8 cellular contexts compared by ENCODE assay signal in the genomic region with DNA sequence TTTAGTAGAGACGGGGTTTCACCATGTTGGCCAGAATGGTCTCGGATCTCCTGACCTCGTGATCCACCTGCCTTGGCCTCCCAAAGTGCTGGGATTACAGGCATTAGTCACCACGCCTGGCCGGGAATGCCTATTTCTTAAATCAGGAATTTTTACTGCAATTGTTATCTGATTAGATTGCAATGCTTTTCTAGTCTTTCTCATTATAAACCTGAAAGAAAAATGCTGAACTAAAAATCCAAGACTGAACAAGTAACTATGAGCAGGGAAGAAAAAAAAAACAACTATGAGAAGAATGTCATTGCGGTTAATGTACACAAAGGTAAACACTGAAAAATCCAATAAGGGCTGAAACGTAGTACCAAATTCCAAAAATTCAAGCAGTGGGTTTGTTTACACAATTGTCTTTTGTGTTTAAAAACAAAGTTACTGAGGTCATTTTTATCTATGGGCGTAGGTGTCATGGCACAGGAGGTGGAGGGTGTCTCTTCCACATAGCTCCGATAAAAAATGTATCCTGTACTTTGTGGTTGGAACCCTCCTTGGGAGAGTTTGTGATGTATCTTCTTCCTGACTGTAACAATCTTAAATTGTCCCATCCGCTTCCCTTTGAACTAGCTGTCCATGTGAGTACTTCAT. TPM values are rescaled to one million over a fixed set of nuclear protein-coding genes. Genes with fewer than 3 reads are reported as not detected.
DNase-seq lines count a peak whose midpoint lies in the region; ATAC-seq and TF ChIP-seq lines count a peak whose summit lies in the region.

No MANE protein-coding gene starts in this region.

- intact Hi-C loops in PC-3 (cut with micrococcal nuclease): loop anchor here (1.0 kb wide), 1 partner anchor 11 kb away; the partner anchor contains the start of gene TMEM156

- 0 out of 2 replicates have a peak, but pooled peaks cover 4% of the 10 kb centered on the region for H4K20me1 ChIP-seq in PC-3 (ENCODE audit: low read length)

- H3K9me3 ChIP-seq in PC-3 (ENCODE audit: low read length): no peaks in the 10 kb centered on the region

- peaks cover 9% of the 10 kb centered on the region for H3F3A ChIP-seq in PC-3 (ENCODE audit: low read length, unreplicated experiment)

- CTCF ChIA-PET in PC-3 (lab: Charles Lee): no interaction called here

- TF ChIP-seq CTCF in PC-3 (conservative IDR thresholded peaks at IDR 0.05; ENCODE audit: low read depth, low read length): no peak
- no peak for TF ChIP-seq CTCF in osteocyte (IDR thresholded peaks at IDR 0.05)

- H3K27me3 Mint-ChIP-seq in osteocyte (ENCODE audit: unreplicated experiment): no peaks in the 10 kb centered on the region

- H3K27ac ChIP-seq in PC-3 (ENCODE audit: low read length): peak overlapping the region; percentile 95

- no peaks in the 10 kb centered on the region for H3K27me3 ChIP-seq in PC-3 (ENCODE audit: low read length)

- peak overlapping the region; percentile 31; the same call in 1 of the 2 replicates for H2AFZ ChIP-seq in PC-3 (ENCODE audit: low read length)

- peak overlapping the region; percentile 88 for H3K4me3 ChIP-seq in PC-3 (ENCODE audit: low read length)

- no peaks in the 10 kb centered on the region for H3K9me3 Mint-ChIP-seq in osteocyte (ENCODE audit: unreplicated experiment)

- ATAC-seq in PC-3 (peak; percentile 32), HG02763 (IDR thresholded peaks at IDR 0.05; ENCODE audit: unreplicated experiment) (no peak), GM18870 (IDR thresholded peaks at IDR 0.05; ENCODE audit: unreplicated experiment) (no peak)

- peaks cover 30% of the 10 kb centered on the region for H3K79me2 ChIP-seq in PC-3 (ENCODE audit: low read length)

- DNase-seq in Daoy (ENCODE audit: low read depth) (peak; percentile 70), PC-3 (peak; percentile 85), dermis blood vessel endothelial cell (peak; percentile 69), osteocyte (ENCODE audit: extremely low spot score, unreplicated experiment) (no peak), NCI-H1417 (lab: John Stamatoyannopoulos, UW) (no peak), activated gamma-delta T cell (lab: John Stamatoyannopoulos, UW) (no peak)

- POLR2A ChIA-PET in PC-3 (lab: Charles Lee; ENCODE audit: unreplicated experiment): interaction anchor here (0.5 to 1.9 kb wide), 3 partner anchors 10 to 127 kb away, joined by 8 to 15 read pairs (median 10); partner anchors contain the start of gene TMEM156

- peak overlapping the region; percentile 93 for H3K27ac Mint-ChIP-seq in osteocyte (ENCODE audit: unreplicated experiment)

- peaks cover 54% of the 10 kb centered on the region for H3K4me1 ChIP-seq in PC-3 (ENCODE audit: insufficient read depth, low read length)

- no peaks in the 10 kb centered on the region for H3K9me2 ChIP-seq in PC-3 (replicated peaks; ENCODE audit: low read length)

- H3K9ac ChIP-seq in PC-3 (ENCODE audit: low read length): peak overlapping the region; percentile 64

- H3K4me1 Mint-ChIP-seq in osteocyte (ENCODE audit: unreplicated experiment): peaks cover 73% of the 10 kb centered on the region

- BruUV-seq in PC-3 (replicated peaks; lab: Mats Ljungman, UMichigan): no TSS peak

- peak overlapping the region; percentile 79 for H3K4me2 ChIP-seq in PC-3 (ENCODE audit: low read length)

- no peaks in the 10 kb centered on the region for H3K36me3 ChIP-seq in PC-3 (ENCODE audit: low read depth, low read length)

- peak overlapping the region; percentile 77 for H3K4me3 Mint-ChIP-seq in osteocyte (ENCODE audit: unreplicated experiment)

- peaks cover 2% of the 10 kb centered on the region for H3K36me3 Mint-ChIP-seq in osteocyte (ENCODE audit: unreplicated experiment)

RNA-seq across cellular contexts. Expression of gene TMEM156, which starts 11.0 kb away (rescaled TPM):
- total RNA-seq in Daoy (2014; rRNA removed; shearing (Covaris generic)): 19.3 and 33.7 TPM in 2 replicates
- total RNA-seq in PC-3 (2014; rRNA removed): 32.1 and 41.5 TPM in 2 replicates
- 0.34 and 0.74 TPM in 2 replicates for total RNA-seq in dermis blood vessel endothelial cell
- not detected in 2 replicates for total RNA-seq in osteocyte

RNA-seq across cellular contexts. Expression of gene KLHL5, which starts 18.9 kb away (rescaled TPM):
- total RNA-seq in Daoy (2014; rRNA removed; shearing (Covaris generic)): 86.6 and 99.3 TPM in 2 replicates
- total RNA-seq in PC-3 (2014; rRNA removed) (84.8 and 92.7 TPM in 2 replicates), dermis blood vessel endothelial cell (119 and 131 TPM in 2 replicates), osteocyte (128 and 145 TPM in 2 replicates)

Comparison
In these comparisons a context has a peak if more than half of its experiments do, and no peak if none do; other contexts are left out.
1. DNase-seq: peak in Daoy (single experiment), PC-3 (single experiment) and dermis blood vessel endothelial cell (single experiment); none in osteocyte (single experiment), NCI-H1417 (0 of 3) and activated gamma-delta T cell (single experiment).
2. RNA of gene TMEM156, which starts 11.0 kb away (total RNA-seq): 32.1 to 41.5 TPM in PC-3 and 19.3 to 33.7 TPM in Daoy; 0.34 to 0.74 TPM in dermis blood vessel endothelial cell and not detected in osteocyte; every median in the first group is over 10 times any median in the second.